ENCODE assay signal across 31 cellular contexts in the genomic region with DNA sequence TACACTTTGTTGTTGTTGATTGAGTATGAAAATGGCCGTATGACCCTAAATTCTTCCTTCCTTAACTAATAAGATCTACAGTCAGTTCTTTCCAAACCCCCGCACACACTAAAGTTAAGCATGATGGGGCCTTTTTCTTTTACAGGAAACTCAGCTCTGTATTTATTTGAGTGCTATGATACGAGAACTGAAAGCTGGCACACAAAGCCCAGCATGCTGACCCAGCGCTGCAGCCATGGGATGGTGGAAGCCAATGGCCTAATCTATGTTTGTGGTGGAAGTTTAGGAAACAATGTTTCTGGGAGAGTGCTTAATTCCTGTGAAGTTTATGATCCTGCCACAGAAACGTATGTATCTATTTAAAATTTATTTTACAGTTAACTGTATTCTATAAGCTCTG.
"Had no signal": no experiment of that assay in that cellular context is flagged by ENCODE, and none has a peak within 500 bp of the region (broad histone marks: within the 10 kb centered on the region; RNA-seq: fewer than 3 reads in every experiment).

No MANE protein-coding gene starts in this region.

- H3K36me3 ChIP-seq: ovary had no signal

- ATAC-seq: foreskin keratinocyte; gastroesophageal sphincter; naive thymus-derived CD4-positive, alpha-beta T cell; sciatic nerve; stimulated activated naive CD8-positive, alpha-beta T cell treated with anti-CD3 and anti-CD28 coated beads, Interleukin-15, amount 100 ng/mL, for 72 hours had no signal

- H3K27ac ChIP-seq: esophagus muscularis mucosa, foreskin keratinocyte, gastroesophageal sphincter, ovary, suprapubic skin, vagina had no signal

- H3K27me3 Mint-ChIP-seq: naive thymus-derived CD4-positive, alpha-beta T cell; stimulated activated naive CD8-positive, alpha-beta T cell treated with anti-CD3 and anti-CD28 coated beads, Interleukin-15, amount 100 ng/mL, for 72 hours had no signal

- H3K4me3 Mint-ChIP-seq: endodermal cell; immature natural killer cell; naive thymus-derived CD4-positive, alpha-beta T cell; nephron; stimulated activated naive CD8-positive, alpha-beta T cell treated with anti-CD3 and anti-CD28 coated beads, Interleukin-15, amount 100 ng/mL, for 72 hours had no signal

- H3K27ac Mint-ChIP-seq: endodermal cell; immature natural killer cell; naive thymus-derived CD4-positive, alpha-beta T cell; stimulated activated naive CD8-positive, alpha-beta T cell treated with anti-CD3 and anti-CD28 coated beads, Interleukin-15, amount 100 ng/mL, for 72 hours had no signal

- H3K4me1 Mint-ChIP-seq: endodermal cell; immature natural killer cell; naive thymus-derived CD4-positive, alpha-beta T cell; nephron; stimulated activated naive CD8-positive, alpha-beta T cell treated with anti-CD3 and anti-CD28 coated beads, Interleukin-15, amount 100 ng/mL, for 72 hours had no signal

- H3K27me3 ChIP-seq: esophagus muscularis mucosa, foreskin keratinocyte, gastroesophageal sphincter, ovary, suprapubic skin, vagina had no signal

- DNase-seq: cerebellar nuclear complex; cortex of kidney; effector CD8-positive, alpha-beta T cell; endodermal cell; foreskin keratinocyte; hypothalamus; immature natural killer cell; islet precursor cell; kidney glomerular epithelial cell; mammary epithelial cell; mesendoderm; midbrain; naive thymus-derived CD4-positive, alpha-beta T cell; nucleus accumbens; ovary; posterior cingulate gyrus; retina; stimulated activated CD4-positive, alpha-beta T cell treated with anti-CD3 and anti-CD28 coated beads, Interleukin-12 subunit alpha, Interleukin-12 subunit beta, amount 100 ng/mL, for 4 hours; stimulated activated CD4-positive, alpha-beta T cell treated with anti-CD3 and anti-CD28 coated beads, Interleukin-1b, Interleukin-23, amount 100 ng/mL, for 48 hours; stimulated activated CD4-positive, alpha-beta T cell treated with anti-CD3 and anti-CD28 coated beads, Interleukin-4, amount 100 ng/mL, for 1 hour; stimulated activated CD8-positive, alpha-beta memory T cell treated with anti-CD3 and anti-CD28 coated beads, Interleukin-4, amount 100 ng/mL, for 48 hours; stimulated activated naive CD4-positive, alpha-beta T cell; stimulated activated naive CD8-positive, alpha-beta T cell treated with anti-CD3 and anti-CD28 coated beads, Interleukin-15, amount 100 ng/mL, for 72 hours; trophoblast cell had no signal

- H3K4me1 ChIP-seq: esophagus muscularis mucosa, foreskin keratinocyte, gastroesophageal sphincter, suprapubic skin, vagina had no signal

- H3K9me3 Mint-ChIP-seq: endodermal cell; immature natural killer cell; naive thymus-derived CD4-positive, alpha-beta T cell; nephron; stimulated activated naive CD8-positive, alpha-beta T cell treated with anti-CD3 and anti-CD28 coated beads, Interleukin-15, amount 100 ng/mL, for 72 hours had no signal

- H3K9me3 ChIP-seq: esophagus muscularis mucosa, gastroesophageal sphincter, ovary, suprapubic skin, vagina had no signal

- H3K4me3 ChIP-seq: esophagus muscularis mucosa, gastroesophageal sphincter, ovary, smooth muscle cell, suprapubic skin, vagina had no signal
